ENCODE assay signal across 8 cellular contexts in genomic region chr14:23555533-23555881, GRCh38. TPM values are rescaled to one million over a fixed set of nuclear protein-coding genes. Genes with fewer than 3 reads are reported as not detected.
DNase-seq lines count a peak whose midpoint lies in the region; TF ChIP-seq lines count a peak whose summit lies in the region.

No MANE protein-coding gene starts in this region.

- H3K27ac ChIP-seq in PC-9 = no peak overlapping the region
- H3K27ac ChIP-seq in esophagus (ENCODE audit: low read depth in 2 of 2, low read length in 1 of 2) = peak overlapping the region; percentile 97 to 98

- no peaks in the 10 kb centered on the region for H3K79me2 ChIP-seq in PC-9 (ENCODE audit: low read depth)

- H4K20me1 ChIP-seq in PC-9 (ENCODE audit: insufficient read depth) = no peaks in the 10 kb centered on the region

- TF ChIP-seq CTCF in PC-9 (conservative IDR thresholded peaks at IDR 0.05) (no peak), progenitor cell of endocrine pancreas (IDR thresholded peaks at IDR 0.05; ENCODE audit: unreplicated experiment) (no peak)

- POLR2A ChIA-PET in PC-9 (lab: Charles Lee; ENCODE audit: unreplicated experiment) = interaction anchor here (0.7 kb wide), 1 partner anchor 1260 kb away, joined by 3 read pairs; no protein-coding TSS in a partner anchor

- WGBS in esophagus, 2 donors = 2 to 3% methylated on average over 14 of the region's 14 CpGs

- H3K4me3 ChIP-seq in GM08714 (ENCODE audit: low read length) = peak overlapping the region; percentile 79; the same call in 1 of the 2 replicates
- peak overlapping the region; percentile 81 for H3K4me3 ChIP-seq in PC-9
- H3K4me3 ChIP-seq in esophagus (ENCODE audit: low read depth in 1 of 2, low read length in 2 of 2) = peak overlapping the region; percentile 97 to 98

- BruUV-seq in PC-9 (replicated peaks; lab: Mats Ljungman, UMichigan) = no TSS peak

- peak overlapping the region; percentile 91 for H3K4me2 ChIP-seq in PC-9

- peak overlapping the region; percentile 93 for H3K4me3 Mint-ChIP-seq in progenitor cell of endocrine pancreas (ENCODE audit: low read depth)

- H3K9me3 Mint-ChIP-seq in progenitor cell of endocrine pancreas (ENCODE audit: low read depth) = no peaks in the 10 kb centered on the region

- intact Hi-C loops in PC-9 (cut with micrococcal nuclease; ENCODE audit: unreplicated experiment) = loop anchor here (5.0 kb wide), 1 partner anchor 228 kb away; no protein-coding TSS in a partner anchor

- H2AFZ ChIP-seq in PC-9 = peak overlapping the region; percentile 84; the same call in 1 of the 2 replicates

- DNase-seq in PC-9 = no peak
- no peak for DNase-seq in progenitor cell of endocrine pancreas (ENCODE audit: low spot score, unreplicated experiment)
- DNase-seq in A172 (ENCODE audit: low spot score) = no peak
- no peak for DNase-seq in retina
- no peak for DNase-seq in activated CD4-positive, alpha-beta T cell treated with anti-CD3 and anti-CD28 coated beads, Interleukin-2, amount 50 U/mL, for 1 hour
- no peak for DNase-seq in GF-D8 (lab: John Stamatoyannopoulos, UW)

- H3K9me2 ChIP-seq in PC-9 (ENCODE audit: insufficient read depth) = no peaks in the 10 kb centered on the region

- H3K9me3 ChIP-seq in PC-9 (ENCODE audit: insufficient read depth, low read depth) (no peaks in the 10 kb centered on the region), esophagus (ENCODE audit: control insufficient read depth in 2 of 2, insufficient read depth in 1 of 2, low read depth in 1 of 2, low read length in 1 of 2) (no peaks in the 10 kb centered on the region)

- H3K27me3 ChIP-seq in PC-9 (ENCODE audit: insufficient read depth, low read depth) (no peaks in the 10 kb centered on the region), esophagus (ENCODE audit: control insufficient read depth in 1 of 2, insufficient read depth in 2 of 2, low read length in 2 of 2) (no peaks in the 10 kb centered on the region)

- H3F3A ChIP-seq in PC-9 (ENCODE audit: insufficient read depth, low read depth) = peaks cover 7% of the 10 kb centered on the region

- CTCF ChIA-PET in PC-9 (lab: Charles Lee) = no interaction called here

- H3K36me3 ChIP-seq in PC-9 (ENCODE audit: low read depth) = no peaks in the 10 kb centered on the region
- peaks cover 2 to 9% of the 10 kb centered on the region in 2 donors for H3K36me3 ChIP-seq in esophagus (ENCODE audit: control insufficient read depth in 2 of 2, insufficient read depth in 2 of 2, low read length in 1 of 2)

- peak overlapping the region; percentile 95 for H3K27ac Mint-ChIP-seq in progenitor cell of endocrine pancreas

- H3K4me1 ChIP-seq in PC-9 (replicated peaks; ENCODE audit: insufficient read depth) (no peaks in the 10 kb centered on the region; the same call in 1 of the 2 replicates), esophagus (ENCODE audit: control insufficient read depth in 2 of 2, insufficient read depth in 2 of 2, low read length in 1 of 2) (peaks cover 2 to 7% of the 10 kb centered on the region in 2 donors)

- H3K4me1 Mint-ChIP-seq in progenitor cell of endocrine pancreas (ENCODE audit: low read depth) = peaks cover 20% of the 10 kb centered on the region

- H3K27me3 Mint-ChIP-seq in progenitor cell of endocrine pancreas = no peaks in the 10 kb centered on the region

- H3K36me3 Mint-ChIP-seq in progenitor cell of endocrine pancreas (ENCODE audit: insufficient read depth) = peaks cover 4% of the 10 kb centered on the region

RNA-seq across cellular contexts. Expression of gene THTPA, which starts 0.6 kb away (rescaled TPM):
- total RNA-seq in PC-9 (2021) (3.4 and 4.1 TPM in 2 replicates), progenitor cell of endocrine pancreas (17.3 and 20.6 TPM in 2 replicates)
- 1 to 10 TPM; 7.8 to 8.3 TPM for polyA plus RNA-seq in esophagus
- 5.0 and 5.2 TPM in 2 replicates for total RNA-seq in A172 (2014; rRNA removed; shearing (Covaris generic))

RNA-seq across cellular contexts. Expression of gene ZFHX2, which starts 3.9 kb away (rescaled TPM):
- 3.7 and 5.3 TPM in 2 replicates for total RNA-seq in PC-9 (2021)
- under 1 TPM; 0.12 to 0.59 TPM for polyA plus RNA-seq in esophagus
- total RNA-seq in progenitor cell of endocrine pancreas = 13.6 and 16.4 TPM in 2 replicates
- 0.29 TPM in 2 replicates for total RNA-seq in A172 (2014; rRNA removed; shearing (Covaris generic))

RNA-seq across cellular contexts. Expression of gene AP1G2, which starts 12.1 kb away (rescaled TPM):
- total RNA-seq in PC-9 (2021) = 128 and 160 TPM in 2 replicates
- 100 to 1,000 TPM in 1 of 2 donors, 10 to 100 TPM in 1; 81.5 to 171 TPM for polyA plus RNA-seq in esophagus
- 262 and 268 TPM in 2 replicates for total RNA-seq in progenitor cell of endocrine pancreas
- 6.0 and 16.6 TPM in 2 replicates for total RNA-seq in A172 (2014; rRNA removed; shearing (Covaris generic))

RNA-seq across cellular contexts. Expression of gene JPH4, which starts 23.1 kb away (rescaled TPM):
- total RNA-seq in PC-9 (2021) = not detected in 2 replicates
- polyA plus RNA-seq in esophagus = under 1 TPM; 0.04 to 0.15 TPM
- total RNA-seq in progenitor cell of endocrine pancreas = not detected in 2 replicates
- not detected in 2 replicates for total RNA-seq in A172 (2014; rRNA removed; shearing (Covaris generic))
